11 cellular contexts compared by ENCODE assay signal in the genomic region with DNA sequence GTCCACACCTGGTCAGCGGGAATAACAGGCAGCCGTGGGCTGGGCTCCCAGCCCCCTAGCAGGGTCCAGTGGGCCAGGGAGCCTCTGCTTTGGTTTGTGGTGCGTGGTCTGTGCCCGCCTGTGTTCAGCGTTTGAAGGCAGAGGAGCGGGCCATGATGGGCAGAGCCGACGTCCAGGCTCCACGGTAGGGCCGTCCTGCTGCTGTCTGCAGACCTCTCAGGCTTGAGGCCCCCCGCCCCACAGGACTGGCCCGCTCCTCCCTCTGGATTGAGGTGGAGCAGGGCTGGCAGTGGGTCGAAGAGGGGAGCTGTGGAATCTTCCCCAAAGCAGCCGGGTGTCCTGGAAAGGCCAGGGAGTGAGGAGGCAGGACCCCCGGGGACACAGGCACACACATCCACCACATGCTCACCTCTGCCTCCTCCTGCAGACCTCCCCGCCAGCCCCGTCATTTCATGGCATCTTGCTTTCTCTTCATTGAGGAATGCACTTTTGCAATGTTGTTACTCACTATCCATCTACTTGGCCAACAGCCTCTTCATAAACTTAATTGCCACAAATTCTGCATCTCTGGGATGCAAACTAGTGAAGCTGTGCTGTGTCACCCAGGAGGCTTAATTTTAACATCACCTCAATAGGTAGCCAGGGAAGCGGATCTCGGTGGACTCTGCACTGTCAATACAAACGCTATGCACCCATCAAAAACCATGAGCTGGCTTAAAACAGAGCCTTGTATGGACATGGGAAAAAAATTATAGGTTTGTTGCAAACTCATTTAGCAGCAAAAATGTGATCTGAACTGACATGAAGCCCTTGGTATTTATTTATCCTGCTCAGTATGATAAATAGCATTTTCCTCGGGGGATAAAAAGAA.
A peak's percentile ranks its signal among the peaks of the same experiment; 100 is the strongest.
DNase-seq lines count a peak whose midpoint lies in the region; ATAC-seq and TF ChIP-seq lines count a peak whose summit lies in the region.
"Had no signal": no experiment of that assay in that cellular context is flagged by ENCODE, and none has a peak within 500 bp of the region (broad histone marks: within the 10 kb centered on the region; RNA-seq: fewer than 3 reads in every experiment).

No MANE protein-coding gene starts in this region.

- no peaks in the 10 kb centered on the region for H4K20me1 ChIP-seq in GM23248 (ENCODE audit: insufficient read depth)

- intact Hi-C loops in naive thymus-derived CD4-positive, alpha-beta T cell (cut with micrococcal nuclease): no loop called here
- intact Hi-C loops in left lung (cut with DNase I): no loop called here

- ATAC-seq in naive thymus-derived CD4-positive, alpha-beta T cell: no peak
- ATAC-seq in left lung: no peak

- TF ChIP-seq CTCF in AG10803 (conservative IDR thresholded peaks at IDR 0.05; ENCODE audit: low read length): no peak
- no peak for TF ChIP-seq CTCF in coronary artery (IDR thresholded peaks at IDR 0.05)
- TF ChIP-seq CTCF in left lung (IDR thresholded peaks at IDR 0.05): no peak

- POLR2A ChIA-PET in naive thymus-derived CD4-positive, alpha-beta T cell (lab: Charles Lee): interaction anchor here (2.2 to 5.3 kb wide), 2 partner anchors 7 to 44 kb away, joined by 8 to 35 read pairs; no protein-coding TSS in a partner anchor

- no peaks in the 10 kb centered on the region for H3K79me2 ChIP-seq in GM23248 (ENCODE audit: insufficient read depth)

- peak overlapping the region in 8 of 9 donors; percentile 34 to 100 (median 94) for H3K27ac Mint-ChIP-seq in naive thymus-derived CD4-positive, alpha-beta T cell

- H3K36me3 ChIP-seq in GM23248 (ENCODE audit: low read depth): no peaks in the 10 kb centered on the region
- H3K36me3 ChIP-seq in naive thymus-derived CD4-positive, alpha-beta T cell (ENCODE audit: control insufficient read depth in 2 of 3, insufficient read depth in 3 of 3, low read length in 3 of 3): peaks cover 0 to 3% (median 0%) of the 10 kb centered on the region in 3 experiments
- no peaks in the 10 kb centered on the region for H3K36me3 ChIP-seq in left lung

- CTCF ChIA-PET in naive thymus-derived CD4-positive, alpha-beta T cell (lab: Charles Lee): interaction anchor here (1.0 kb wide), 1 partner anchor 42 kb away, joined by 5 read pairs; no protein-coding TSS in a partner anchor

- peak overlapping the region in 5 of 10 donors; percentile 25 to 74 (median 50) for H3K4me3 Mint-ChIP-seq in naive thymus-derived CD4-positive, alpha-beta T cell
- H3K4me3 Mint-ChIP-seq: natural killer cell had no signal

- no peaks in the 10 kb centered on the region for H3K9me2 ChIP-seq in GM23248 (ENCODE audit: insufficient read depth)

- peak; percentile 6 for DNase-seq in AG10803 (ENCODE audit: low read depth)
- peak; percentile 80 for DNase-seq in GM23248
- DNase-seq in coronary artery (ENCODE audit: low spot score): peak; percentile 71
- no peak for DNase-seq in naive thymus-derived CD4-positive, alpha-beta T cell
- DNase-seq in NCI-H2107 (lab: John Stamatoyannopoulos, UW): no peak
- DNase-seq in NK-92 (lab: John Stamatoyannopoulos, UW; ENCODE audit: unreplicated experiment): no peak
- no peak for DNase-seq in stimulated activated naive CD4-positive, alpha-beta T cell (lab: John Stamatoyannopoulos, UW)
- no peak for DNase-seq in left lung
- DNase-seq: natural killer cell; NCI-H1694; stimulated activated CD4-positive, alpha-beta T cell treated with anti-CD3 and anti-CD28 coated beads, Interleukin-12 subunit alpha, Interleukin-12 subunit beta, amount 100 ng/mL, for 4 hours had no signal

- H3K36me3 Mint-ChIP-seq in naive thymus-derived CD4-positive, alpha-beta T cell: peaks cover 3 to 34% (median 10%) of the 10 kb centered on the region in 5 donors
- H3K36me3 Mint-ChIP-seq: natural killer cell had no signal

- no peaks in the 10 kb centered on the region for H3F3A ChIP-seq in GM23248 (ENCODE audit: insufficient read depth)

- 58 to 64% methylated on average over 21 of the region's 21 CpGs for WGBS in GM23248 (ENCODE audit: low coverage in 1 of 2, low lambda C conversion rate in 2 of 2, missing lambda C conversion rate in 2 of 2), 2 experiments

- H3K4me1 ChIP-seq in GM23248 (ENCODE audit: insufficient read depth) (0 out of 2 replicates have a peak, but pooled peaks cover 3% of the 10 kb centered on the region), left lung (peaks cover 12 to 31% of the 10 kb centered on the region in 2 donors)
- peaks cover 10 to 33% of the 10 kb centered on the region in 2 donors for H3K4me1 ChIP-seq in naive thymus-derived CD4-positive, alpha-beta T cell (ENCODE audit: control insufficient read depth in 2 of 2, insufficient read depth in 2 of 2, low read length in 2 of 2)

- H3K9ac ChIP-seq in GM23248: no peak overlapping the region

- no peak overlapping the region for H3K4me2 ChIP-seq in GM23248 (ENCODE audit: unreplicated experiment)

- H3K9me3 ChIP-seq in GM23248 (ENCODE audit: low read depth): no peaks in the 10 kb centered on the region
- H3K9me3 ChIP-seq in naive thymus-derived CD4-positive, alpha-beta T cell (ENCODE audit: control insufficient read depth in 2 of 3, low read length in 3 of 3): no peaks in the 10 kb centered on the region
- H3K9me3 ChIP-seq in left lung: no peaks in the 10 kb centered on the region

- H3K4me3 ChIP-seq in AG10803 (ENCODE audit: low read length): no peak overlapping the region
- no peak overlapping the region for H3K4me3 ChIP-seq in GM23248
- H3K4me3 ChIP-seq in coronary artery: no peak overlapping the region
- H3K4me3 ChIP-seq in naive thymus-derived CD4-positive, alpha-beta T cell (ENCODE audit: low read length): no peak overlapping the region
- H3K4me3 ChIP-seq in left lung: no peak overlapping the region

- H3K27ac ChIP-seq in GM23248: no peak overlapping the region
- H3K27ac ChIP-seq in coronary artery: peak overlapping the region in 1 of 2 donors; percentile 78
- peak overlapping the region; percentile 78 for H3K27ac ChIP-seq in naive thymus-derived CD4-positive, alpha-beta T cell (ENCODE audit: low read depth, low read length)
- no peak overlapping the region for H3K27ac ChIP-seq in left lung

- H2AFZ ChIP-seq in GM23248: no peak overlapping the region

- no peaks in the 10 kb centered on the region for H3K27me3 Mint-ChIP-seq in naive thymus-derived CD4-positive, alpha-beta T cell

- H3K4me1 Mint-ChIP-seq in naive thymus-derived CD4-positive, alpha-beta T cell: peaks cover 9 to 49% (median 43%) of the 10 kb centered on the region in 7 donors

- H3K9me3 Mint-ChIP-seq in naive thymus-derived CD4-positive, alpha-beta T cell: no peaks in the 10 kb centered on the region
- H3K9me3 Mint-ChIP-seq: natural killer cell had no signal

- in situ Hi-C loops in GM23248 (cut with MboI): no loop called here

- H3K27me3 ChIP-seq in GM23248 (replicated peaks; ENCODE audit: insufficient read depth) (peaks cover 42% of the 10 kb centered on the region), left lung (no peaks in the 10 kb centered on the region)
- H3K27me3 ChIP-seq in naive thymus-derived CD4-positive, alpha-beta T cell (ENCODE audit: control insufficient read depth in 2 of 2, insufficient read depth in 2 of 2, low read length in 2 of 2): no peaks in the 10 kb centered on the region

Comparison
In these comparisons a context has a peak if more than half of its experiments do, and no peak if none do; other contexts are left out.
1. DNase-seq: peak in AG10803 (single experiment), GM23248 (single experiment) and coronary artery (single experiment); none in naive thymus-derived CD4-positive, alpha-beta T cell (0 of 9), NCI-H2107 (single experiment), NK-92 (single experiment), stimulated activated naive CD4-positive, alpha-beta T cell (0 of 6) and left lung (0 of 2).